ENCODE assay signal across 20 cellular contexts in the genomic region with DNA sequence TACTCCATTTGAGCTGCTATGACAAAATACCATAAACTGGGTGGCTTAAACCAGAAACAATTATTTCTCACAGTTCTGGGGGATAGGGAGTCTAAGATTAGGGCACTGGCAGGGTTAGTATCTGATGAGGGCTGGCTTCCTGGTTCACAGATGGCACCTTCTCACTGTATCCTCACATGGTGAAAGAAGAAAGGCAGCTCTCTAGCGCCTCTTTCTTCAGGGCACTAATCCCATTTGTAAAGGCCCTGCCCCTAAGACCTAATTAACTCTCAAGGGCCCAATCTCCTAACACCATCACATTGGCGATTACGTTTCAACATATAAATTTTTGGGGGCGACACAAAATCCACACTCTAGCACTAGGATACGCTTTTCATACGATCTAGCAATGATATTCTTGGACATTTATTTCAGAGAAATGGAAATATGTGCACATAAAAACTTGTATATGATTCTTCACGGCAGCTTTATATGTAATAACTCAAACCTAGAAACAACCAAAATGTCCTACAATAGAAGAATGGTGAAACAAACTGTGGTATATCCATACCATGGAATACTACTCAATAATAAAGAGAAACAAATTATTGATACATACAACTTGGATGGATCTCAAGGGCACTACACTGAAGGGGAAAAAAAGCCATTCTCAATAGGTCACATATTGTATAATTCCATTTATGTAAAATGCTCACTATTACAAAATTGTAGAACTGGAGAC.
"Had no signal": no experiment of that assay in that cellular context is flagged by ENCODE, and none has a peak within 500 bp of the region (broad histone marks: within the 10 kb centered on the region; RNA-seq: fewer than 3 reads in every experiment).

No MANE protein-coding gene starts in this region.

- H3K4me3 ChIP-seq: body of pancreas, lung had no signal

- H3K27ac ChIP-seq: body of pancreas, epithelial cell of prostate had no signal

- ATAC-seq: body of pancreas, left lobe of liver had no signal

- H3K9me3 ChIP-seq: body of pancreas had no signal

- FAIRE-seq: kidney had no signal

- DNase-seq: activated CD4-positive, alpha-beta T cell treated with anti-CD3 and anti-CD28 coated beads, Interleukin-2, amount 10 ng/mL, durations not matched to agents 7 days and 5 days; activated naive CD4-positive, alpha-beta T cell; activated naive CD8-positive, alpha-beta T cell treated with anti-CD3 and anti-CD28 coated beads for 36 hours; amygdala; body of pancreas; dermis blood vessel endothelial cell; effector memory CD4-positive, alpha-beta T cell; foreskin melanocyte; hypothalamus; kidney; midbrain; nephron progenitor cell; nucleus accumbens; stimulated activated CD4-positive, alpha-beta T cell treated with anti-CD3 and anti-CD28 coated beads, Interleukin-12 subunit alpha, Interleukin-12 subunit beta, amount 100 ng/mL, for 4 hours; stimulated activated CD4-positive, alpha-beta T cell treated with anti-CD3 and anti-CD28 coated beads, Interleukin-1b, Interleukin-23, amount 100 ng/mL, for 48 hours; stimulated activated CD8-positive, alpha-beta memory T cell treated with anti-CD3 and anti-CD28 coated beads, Interleukin-4, amount 100 ng/mL, for 48 hours; stimulated activated naive CD4-positive, alpha-beta T cell had no signal

- H3K27me3 ChIP-seq: body of pancreas had no signal
